In genomic region chr20:58998656-58999055, GRCh38 we compare ENCODE assay signal across 1 cellular context.
TF ChIP-seq lines count a peak whose summit lies in the region.

No MANE protein-coding gene starts in this region.

TF ChIP-seq in HepG2, 621 proteins besides CTCF, POLR2A, EP300 and RAD21:
- no peak for TF ChIP-seq ZSCAN9 (CRISPR knock-in tag; IDR thresholded peaks at IDR 0.05; ENCODE audit: borderline replicate concordance)
- no peak for TF ChIP-seq ZBTB26 (CRISPR knock-in tag; IDR thresholded peaks at IDR 0.05; ENCODE audit: borderline replicate concordance)
- TF ChIP-seq ZSCAN31 (CRISPR knock-in tag; IDR thresholded peaks at IDR 0.05; ENCODE audit: low read depth), result no peak
- no peak for TF ChIP-seq YEATS2 (CRISPR knock-in tag; IDR thresholded peaks at IDR 0.05; ENCODE audit: borderline replicate concordance)
- no peak for TF ChIP-seq ZNF101 (CRISPR knock-in tag; IDR thresholded peaks at IDR 0.05; ENCODE audit: borderline replicate concordance, low read depth)
- TF ChIP-seq ZNF260 (CRISPR knock-in tag; IDR thresholded peaks at IDR 0.05; ENCODE audit: borderline replicate concordance, low read depth), result no peak
- 0 out of 2 replicates have a peak, but pooled peaks have one; percentile 7 for TF ChIP-seq ZNF746 (CRISPR knock-in tag; IDR thresholded peaks at IDR 0.05)
- no peak for TF ChIP-seq ZNF792 (CRISPR knock-in tag; IDR thresholded peaks at IDR 0.05)
